Comparison of ENCODE assay signal across 25 cellular contexts in the genomic region with DNA sequence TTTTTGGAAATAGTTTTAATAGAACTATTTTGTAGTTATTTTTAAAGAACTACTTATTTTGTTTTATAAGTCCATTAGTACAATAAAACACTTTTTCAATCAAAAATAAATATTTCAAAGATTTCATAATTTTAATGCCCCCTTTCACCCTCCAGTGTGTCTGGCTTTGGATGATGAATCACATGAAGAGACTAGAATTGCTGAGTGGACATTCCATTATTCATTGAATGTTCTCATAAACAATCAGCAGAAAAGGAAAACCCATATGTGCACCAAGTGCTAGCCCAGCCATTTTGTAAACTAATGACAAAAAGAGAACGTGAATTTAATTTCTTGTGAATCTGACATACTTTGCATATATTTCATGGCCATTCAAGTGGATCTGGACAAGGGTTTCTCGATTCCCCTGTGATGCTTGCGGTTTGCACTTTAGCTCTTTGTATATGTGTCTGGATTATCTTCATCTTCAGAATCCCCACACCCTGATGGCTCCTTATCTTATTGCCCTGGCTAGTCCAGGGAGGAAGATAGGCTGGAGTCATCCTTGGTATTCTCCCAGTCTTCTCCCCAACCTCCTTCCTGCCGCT. TPM values are rescaled to one million over a fixed set of nuclear protein-coding genes. Genes with fewer than 3 reads are reported as not detected.
DNase-seq lines count a peak whose midpoint lies in the region; ATAC-seq, FAIRE-seq and TF ChIP-seq lines count a peak whose summit lies in the region.
"Had no signal": no experiment of that assay in that cellular context is flagged by ENCODE, and none has a peak within 500 bp of the region (broad histone marks: within the 10 kb centered on the region; RNA-seq: fewer than 3 reads in every experiment).

No MANE protein-coding gene starts in this region.

- no peak overlapping the region for H3K27ac ChIP-seq in A549
- H3K27ac ChIP-seq: Peyer's patch had no signal

- FAIRE-seq in A549 (lab: Jason Lieb, UNC), result no peak
- FAIRE-seq: D721Med, GM12891 had no signal

- intact Hi-C loops in activated B cell treated with CpG ODN at 0.5 μM for 24 hours (cut with micrococcal nuclease), result loop anchor here (2.0 kb wide), 2 partner anchors 17 to 47 kb away; no protein-coding TSS in a partner anchor

- TF ChIP-seq RAD21 in A549 (conservative IDR thresholded peaks at IDR 0.05 in 1 of 2, IDR thresholded peaks at IDR 0.05 in 1 of 2), result no peak

- TF ChIP-seq CTCF in A549 (IDR thresholded peaks at IDR 0.05) (no peak), GM10248 (IDR thresholded peaks at IDR 0.05; ENCODE audit: control extremely low read depth, extremely low read depth, low read depth, missing control alignments) (no peak), activated B cell treated with CpG ODN at 0.5 μM for 24 hours (IDR thresholded peaks at IDR 0.05) (no peak), GM10266 (IDR thresholded peaks at IDR 0.05; ENCODE audit: control insufficient read depth, insufficient read depth, low read depth, missing control alignments) (no peak)

- H3K4me3 Mint-ChIP-seq in activated B cell treated with CpG ODN at 0.5 μM for 24 hours, result peak overlapping the region; percentile 5

- H3K27ac Mint-ChIP-seq in activated B cell treated with CpG ODN at 0.5 μM for 24 hours, result no peak overlapping the region
- H3K27ac Mint-ChIP-seq: CD14-positive monocyte had no signal

- H3K4me1 ChIP-seq in A549, result no peaks in the 10 kb centered on the region
- H3K4me1 ChIP-seq: Peyer's patch had no signal

- H3K27me3 Mint-ChIP-seq in activated B cell treated with CpG ODN at 0.5 μM for 24 hours, result peaks cover 39% of the 10 kb centered on the region

- POLR2A ChIA-PET in A549 (lab: Yijun Ruan, JAX) (no interaction called here), GM10248 (lab: Yijun Ruan, JAX) (no interaction called here), activated B cell treated with CpG ODN at 0.5 μM for 24 hours (lab: Charles Lee) (no interaction called here)

- TF ChIP-seq EP300 in A549 (IDR thresholded peaks at IDR 0.05), result no peak

- no peak for ATAC-seq in A549
- peak; percentile 56 for ATAC-seq in activated B cell treated with CpG ODN at 0.5 μM for 24 hours (ENCODE audit: low read depth)

- no peak for TF ChIP-seq POLR2A in A549 (IDR thresholded peaks at IDR 0.05; ENCODE audit: low read length)

- WGBS in A549 (ENCODE audit: missing lambda C conversion rate), result 46% methylated on average over 4 of the region's 4 CpGs

- CTCF ChIA-PET in A549 (lab: Yijun Ruan, JAX), result no interaction called here
- CTCF ChIA-PET in GM10248 (lab: Yijun Ruan, JAX), result interaction anchor here (0.6 to 1.2 kb wide), 4 partner anchors 9 to 47 kb away, joined by 3 to 4 read pairs (median 3); no protein-coding TSS in a partner anchor
- CTCF ChIA-PET in activated B cell treated with CpG ODN at 0.5 μM for 24 hours (lab: Charles Lee), result no interaction called here

- H3K4me2 ChIP-seq in A549, result no peak overlapping the region

- H3K36me3 Mint-ChIP-seq in activated B cell treated with CpG ODN at 0.5 μM for 24 hours (ENCODE audit: low read depth), result no peaks in the 10 kb centered on the region

- peaks cover 10% of the 10 kb centered on the region for H3K9me3 Mint-ChIP-seq in activated B cell treated with CpG ODN at 0.5 μM for 24 hours

- H3K9me3 ChIP-seq in A549, result no peaks in the 10 kb centered on the region
- H3K9me3 ChIP-seq: HAP-1, Peyer's patch had no signal

- peaks cover 23% of the 10 kb centered on the region for H3K4me1 Mint-ChIP-seq in activated B cell treated with CpG ODN at 0.5 μM for 24 hours

- no peak overlapping the region for H3K4me3 ChIP-seq in A549
- H3K4me3 ChIP-seq: HAP-1 had no signal

- DNase-seq in A549 (ENCODE audit: low read depth in 1 of 2, low spot score in 1 of 2) (no peak), GM10248 (ENCODE audit: extremely low spot score) (peak; percentile 15), activated B cell treated with CpG ODN at 0.5 μM for 24 hours (no peak), germinal center (ENCODE audit: low spot score) (peak; percentile 55), NCI-H510A treated with DMSO at 0.1 percent for 48 hours (lab: John Stamatoyannopoulos, UW) (no peak), GM10266 (ENCODE audit: extremely low spot score) (no peak), HT-29 (ENCODE audit: low spot score) (no peak), KG1 (lab: John Stamatoyannopoulos, UW) (no peak)
- DNase-seq: DMS53; EL; Kasumi-1; NCI-H1694; NCI-H2081; NCI-H2171 treated with DMSO at 0.1 percent for 48 hours; NCI-H446 treated with DMSO at 0.1 percent for 48 hours; NCI-H748 treated with DMSO at 0.1 percent for 48 hours; NK-92 treated with Interleukin-12 subunit alpha and Interleukin-12 subunit beta, amount 100 ng/mL, for 24 hours; Peyer's patch; T-helper 1 cell had no signal

TF ChIP-seq in A549, 52 proteins besides CTCF, POLR2A, EP300 and RAD21:
- no peak for TF ChIP-seq HOXA7 (CRISPR knock-in tag; IDR thresholded peaks at IDR 0.05)
- TF ChIP-seq MAFK (IDR thresholded peaks at IDR 0.05; ENCODE audit: partially characterized antibody), result peak; percentile 61
- TF ChIP-seq NFE2L2 (conservative IDR thresholded peaks at IDR 0.05; ENCODE audit: low read length), result no peak
- no peak for TF ChIP-seq HEYL (CRISPR knock-in tag; IDR thresholded peaks at IDR 0.05)

RNA-seq across cellular contexts. Expression of gene CHIA, which starts 20.7 kb away (rescaled TPM):
- polyA plus RNA-seq in A549 (2011; rRNA removed) (not detected in 2 replicates), A549 (2017; fragmentation: RNase III; extraction: RNeasy Plus Mini Kit Qiagen cat#74134 plus additional on column Dnase treatment) (not detected in 3 replicates)
- polyA plus RNA-seq in A549 (2012; cell fraction: cytosol; rRNA removed), result not detected in 2 replicates
- not detected in 2 replicates for polyA plus RNA-seq in A549 (2012; cell fraction: nucleus; rRNA removed)
- not detected in 2 replicates for polyA minus RNA-seq in A549 (2011; rRNA and poly(A)+ RNA removed)
- not detected in 2 replicates for total RNA-seq in activated B cell treated with CpG ODN at 0.5 μM for 24 hours
- not detected in 2 replicates for total RNA-seq in HT-29 (2014; rRNA removed; shearing (Covaris generic))
- total RNA-seq: A172, MCF 10A, Peyer's patch had no signal
- polyA plus RNA-seq: CD14-positive monocyte had no signal

RNA-seq across cellular contexts. Expression of gene CHI3L2, which starts 42.4 kb away (rescaled TPM):
- polyA plus RNA-seq in A549 (2011; rRNA removed), result 0.23 and 0.28 TPM in 2 replicates
- polyA plus RNA-seq in A549 (2012; cell fraction: cytosol; rRNA removed), result 0.04 and 0.09 TPM in 2 replicates
- not detected in 2 replicates for polyA plus RNA-seq in A549 (2012; cell fraction: nucleus; rRNA removed)
- polyA plus RNA-seq in A549 (2017; fragmentation: RNase III; extraction: RNeasy Plus Mini Kit Qiagen cat#74134 plus additional on column Dnase treatment), result 0.22 to 0.43 TPM (median 0.42 TPM) in 3 replicates
- polyA minus RNA-seq in A549 (2011; rRNA and poly(A)+ RNA removed), result 0.08 TPM in 1 of 2 replicates, not detected in the other
- 19.6 and 23.6 TPM in 2 replicates for total RNA-seq in activated B cell treated with CpG ODN at 0.5 μM for 24 hours
- 0.16 TPM in 1 of 2 replicates, not detected in the other for total RNA-seq in HT-29 (2014; rRNA removed; shearing (Covaris generic))

Comparison
In these comparisons a context has a peak if more than half of its experiments do, and no peak if none do; other contexts are left out.
1. DNase-seq: peak in GM10248 (single experiment) and germinal center (single experiment); none in A549 (0 of 2), activated B cell treated with CpG ODN at 0.5 μM for 24 hours (single experiment), NCI-H510A treated with DMSO at 0.1 percent for 48 hours (single experiment), GM10266 (single experiment), HT-29 (single experiment) and KG1 (single experiment).
2. RNA of gene CHI3L2, which starts 42.4 kb away (total RNA-seq): 19.6 to 23.6 TPM in activated B cell treated with CpG ODN at 0.5 μM for 24 hours; 0.16 TPM in HT-29; every median in the first group is over 10 times any median in the second.